In genomic region chr15:50933353-50933752, GRCh38 we compare ENCODE assay signal across 14 cellular contexts. TPM values are rescaled to one million over a fixed set of nuclear protein-coding genes. Genes with fewer than 3 reads are reported as not detected.
DNase-seq lines count a peak whose midpoint lies in the region; ATAC-seq and TF ChIP-seq lines count a peak whose summit lies in the region.
"Had no signal": no experiment of that assay in that cellular context is flagged by ENCODE, and none has a peak within 500 bp of the region (broad histone marks: within the 10 kb centered on the region; RNA-seq: fewer than 3 reads in every experiment).

No MANE protein-coding gene starts in this region.

- H3K36me3 Mint-ChIP-seq in memory B cell, result peaks cover 28% of the 10 kb centered on the region

- no peak overlapping the region for H3K4me3 ChIP-seq in NB4 (ENCODE audit: low read depth, low read length)
- no peak overlapping the region for H3K4me3 ChIP-seq in gastroesophageal sphincter
- H3K4me3 ChIP-seq: HAP-1 had no signal

- H3K27ac ChIP-seq in gastroesophageal sphincter, result no peak overlapping the region

- TF ChIP-seq POLR2A in NB4 (IDR thresholded peaks at IDR 0.05; ENCODE audit: extremely low read depth, insufficient read length) (no peak), gastroesophageal sphincter (IDR thresholded peaks at IDR 0.05) (no peak)

- ATAC-seq in memory B cell (ENCODE audit: low read depth) (peak; percentile 37), GM18498 (IDR thresholded peaks at IDR 0.05; ENCODE audit: unreplicated experiment) (no peak), gastroesophageal sphincter (no peak)

- no peaks in the 10 kb centered on the region for H3K27me3 Mint-ChIP-seq in memory B cell
- H3K27me3 Mint-ChIP-seq: IgD-negative memory B cell had no signal

- peak; percentile 43 for DNase-seq in GF-D8 (lab: John Stamatoyannopoulos, UW)
- peak; percentile 49 for DNase-seq in NB4 (ENCODE audit: low read depth)
- peak; percentile 9 for DNase-seq in SKM-1 (lab: John Stamatoyannopoulos, UW; ENCODE audit: unreplicated experiment)
- no peak for DNase-seq in memory B cell (ENCODE audit: low spot score in 2 of 2)
- no peak for DNase-seq in NCI-H1092 treated with DMSO at 0.1 percent for 48 hours (lab: John Stamatoyannopoulos, UW)
- DNase-seq: C1 segment of cervical spinal cord, DMS79, NCI-H146, NCI-H2029 treated with DMSO at 0.1 percent for 48 hours, SW 1271 had no signal

- peaks cover 0 to 60% of the 10 kb centered on the region in 2 donors for H3K36me3 ChIP-seq in gastroesophageal sphincter

- WGBS in gastroesophageal sphincter (ENCODE audit: low coverage in 1 of 2), 2 donors, result 92 to 100% methylated on average over 1 of the region's 1 CpG

- H3K9me3 Mint-ChIP-seq in memory B cell, result no peaks in the 10 kb centered on the region
- H3K9me3 Mint-ChIP-seq: IgD-negative memory B cell had no signal

- H3K4me3 Mint-ChIP-seq in memory B cell, result no peak overlapping the region
- H3K4me3 Mint-ChIP-seq: IgD-negative memory B cell had no signal

- no peak for TF ChIP-seq CTCF in NB4 (IDR thresholded peaks at IDR 0.05; ENCODE audit: low read depth, low read length)
- no peak for TF ChIP-seq CTCF in gastroesophageal sphincter (IDR thresholded peaks at IDR 0.05)

- no peak overlapping the region for H3K27ac Mint-ChIP-seq in memory B cell
- H3K27ac Mint-ChIP-seq: IgD-negative memory B cell had no signal

- H3K27me3 ChIP-seq in gastroesophageal sphincter, result no peaks in the 10 kb centered on the region

- peaks cover 5% of the 10 kb centered on the region for H3K4me1 Mint-ChIP-seq in memory B cell

- H3K4me1 ChIP-seq in gastroesophageal sphincter, result no peaks in the 10 kb centered on the region
- H3K4me1 ChIP-seq: HAP-1 had no signal

- no peak for TF ChIP-seq EP300 in gastroesophageal sphincter (IDR thresholded peaks at IDR 0.05)

- H3K9me3 ChIP-seq in gastroesophageal sphincter, result no peaks in the 10 kb centered on the region
- H3K9me3 ChIP-seq: HAP-1 had no signal

RNA-seq across cellular contexts. Expression of gene AP4E1, which starts 24.9 kb away (rescaled TPM):
- 10 to 100 TPM; 10.6 to 18.5 (median 14.0) TPM for total RNA-seq in gastroesophageal sphincter

Comparison
In these comparisons a context has a peak if more than half of its experiments do, and no peak if none do; other contexts are left out.
1. DNase-seq: peak in GF-D8 (single experiment), NB4 (single experiment) and SKM-1 (single experiment); none in memory B cell (0 of 2) and NCI-H1092 treated with DMSO at 0.1 percent for 48 hours (single experiment).